In the genomic region with DNA sequence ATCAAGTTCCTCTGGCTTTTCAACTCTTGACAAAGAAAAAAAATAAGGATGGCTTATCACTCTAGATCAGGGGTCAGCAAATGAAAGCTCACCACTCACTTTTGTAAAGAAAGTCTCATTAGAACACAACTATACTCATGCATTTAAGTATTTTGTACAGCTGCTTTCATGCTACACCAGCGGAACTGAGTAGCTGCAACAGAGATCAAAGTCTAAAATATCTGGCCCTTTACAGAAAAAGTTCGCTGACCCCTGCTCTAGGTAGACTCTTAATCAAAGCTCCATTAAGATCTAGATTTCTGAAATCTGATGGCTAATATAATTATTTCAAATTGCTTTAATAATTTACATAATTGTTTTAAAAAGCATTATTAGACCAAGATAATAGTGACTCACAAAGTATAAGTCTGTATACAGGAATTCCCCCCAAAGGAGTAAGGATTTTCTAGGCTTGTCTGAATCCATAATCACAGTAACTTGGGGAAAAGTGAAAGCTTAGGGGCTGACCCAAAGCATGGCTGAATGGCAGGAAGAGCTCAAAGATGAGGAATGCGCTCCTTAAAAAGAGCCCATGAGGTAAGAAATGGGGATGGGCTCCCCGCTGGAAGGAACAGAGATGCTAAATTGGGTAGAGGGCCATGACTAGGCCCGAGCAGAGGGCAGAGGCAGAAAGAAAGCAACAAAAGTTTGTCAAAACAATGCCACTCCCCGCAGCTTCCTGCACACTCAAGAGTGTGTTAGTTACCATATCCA, we compare ENCODE assay signal across 13 cellular contexts.
DNase-seq lines count a peak whose midpoint lies in the region; ATAC-seq and TF ChIP-seq lines count a peak whose summit lies in the region.
"Had no signal": no experiment of that assay in that cellular context is flagged by ENCODE, and none has a peak within 500 bp of the region (broad histone marks: within the 10 kb centered on the region; RNA-seq: fewer than 3 reads in every experiment).

No MANE protein-coding gene starts in this region.

- H3K4me1 ChIP-seq in NT2/D1 (ENCODE audit: insufficient read depth, insufficient read length) (no peaks in the 10 kb centered on the region), adrenal gland (replicated peaks in 1 of 2) (no peaks in the 10 kb centered on the region)
- H3K4me1 ChIP-seq in effector memory CD4-positive, alpha-beta T cell (ENCODE audit: control insufficient read depth, insufficient read depth, low read length, poor library complexity, severe bottlenecking): peaks cover 63% of the 10 kb centered on the region

- no peak for TF ChIP-seq CTCF in adrenal gland (IDR thresholded peaks at IDR 0.05)

- peak overlapping the region; percentile 65 for H3K4me3 Mint-ChIP-seq in activated CD8-positive, alpha-beta memory T cell treated with anti-CD3 and anti-CD28 coated beads, Interleukin-2, amount 10 ng/mL, durations not matched to agents 7 days and 5 days
- H3K4me3 Mint-ChIP-seq in stimulated activated effector memory CD8-positive, alpha-beta T cell treated with anti-CD3 and anti-CD28 coated beads, Interleukin-12 subunit alpha, Interleukin-12 subunit beta, amount 100 ng/mL, for 72 hours: peak overlapping the region; percentile 68

- H3K27ac ChIP-seq in effector memory CD4-positive, alpha-beta T cell (ENCODE audit: insufficient read depth, low read length, poor library complexity, severe bottlenecking): peak overlapping the region; percentile 89
- H3K27ac ChIP-seq in adrenal gland: no peak overlapping the region

- no peak for ATAC-seq in activated CD8-positive, alpha-beta memory T cell treated with anti-CD3 and anti-CD28 coated beads, Interleukin-2, amount 10 ng/mL, durations not matched to agents 7 days and 5 days
- ATAC-seq in stimulated activated effector memory CD8-positive, alpha-beta T cell treated with anti-CD3 and anti-CD28 coated beads, Interleukin-12 subunit alpha, Interleukin-12 subunit beta, amount 100 ng/mL, for 72 hours: no peak

- no peak for DNase-seq in activated CD8-positive, alpha-beta memory T cell treated with anti-CD3 and anti-CD28 coated beads, Interleukin-2, amount 10 ng/mL, durations not matched to agents 7 days and 5 days
- DNase-seq in activated CD8-positive, alpha-beta memory T cell treated with anti-CD3 and anti-CD28 coated beads, Interleukin-2, amount 50 U/mL, for 4 hours: no peak
- DNase-seq in NT2/D1 (ENCODE audit: low read depth, low spot score) (peak; percentile 23), adrenal gland (no peak), GOT3 (lab: John Stamatoyannopoulos, UW) (no peak)
- DNase-seq in effector memory CD4-positive, alpha-beta T cell: no peak
- no peak for DNase-seq in stimulated activated effector memory CD8-positive, alpha-beta T cell treated with anti-CD3 and anti-CD28 coated beads, Interleukin-12 subunit alpha, Interleukin-12 subunit beta, amount 100 ng/mL, for 72 hours (ENCODE audit: low spot score in 2 of 2)
- DNase-seq in stimulated activated CD4-positive, alpha-beta T cell treated with anti-CD3 and anti-CD28 coated beads, Interleukin-15, amount 100 ng/mL, for 24 hours: no peak
- DNase-seq: ACHN, DMS79 treated with DMSO at 0.1 percent for 48 hours, NCI-H1694 treated with DMSO at 0.1 percent for 48 hours, NCI-H82 had no signal

- H3K27me3 ChIP-seq in NT2/D1 (ENCODE audit: insufficient read depth, insufficient read length): no peaks in the 10 kb centered on the region
- no peaks in the 10 kb centered on the region for H3K27me3 ChIP-seq in effector memory CD4-positive, alpha-beta T cell (replicated peaks; ENCODE audit: control insufficient read depth, insufficient read depth, low read length, poor library complexity, severe bottlenecking)
- H3K27me3 ChIP-seq in adrenal gland: no peaks in the 10 kb centered on the region

- no peak overlapping the region for H3K9ac ChIP-seq in NT2/D1 (ENCODE audit: insufficient read length, low read depth)

- 77 to 84% (median 83%) methylated on average over 6 of the region's 6 CpGs for WGBS in adrenal gland, 4 donors

- peaks cover 11% of the 10 kb centered on the region; the same call in 1 of the 2 replicates for H3K9me3 ChIP-seq in NT2/D1 (ENCODE audit: insufficient read depth, low read length)
- peaks cover 5% of the 10 kb centered on the region for H3K9me3 ChIP-seq in effector memory CD4-positive, alpha-beta T cell (ENCODE audit: control insufficient read depth, low read length)
- H3K9me3 ChIP-seq in adrenal gland (replicated peaks in 1 of 3): peaks cover 0 to 5% (median 0%) of the 10 kb centered on the region in 3 donors

- H3K36me3 ChIP-seq in NT2/D1 (ENCODE audit: insufficient read depth, insufficient read length, low read length): peaks cover 18% of the 10 kb centered on the region
- H3K36me3 ChIP-seq in effector memory CD4-positive, alpha-beta T cell (ENCODE audit: control insufficient read depth, insufficient read depth, low read length): no peaks in the 10 kb centered on the region
- no peaks in the 10 kb centered on the region for H3K36me3 ChIP-seq in adrenal gland (replicated peaks in 1 of 2)

- intact Hi-C loops in adrenal gland (cut with DNase I): no loop called here

- TF ChIP-seq POLR2A in adrenal gland (IDR thresholded peaks at IDR 0.05): no peak

- no peaks in the 10 kb centered on the region for H3K9me3 Mint-ChIP-seq in activated CD8-positive, alpha-beta memory T cell treated with anti-CD3 and anti-CD28 coated beads, Interleukin-2, amount 10 ng/mL, durations not matched to agents 7 days and 5 days (ENCODE audit: low read depth)
- no peaks in the 10 kb centered on the region for H3K9me3 Mint-ChIP-seq in stimulated activated effector memory CD8-positive, alpha-beta T cell treated with anti-CD3 and anti-CD28 coated beads, Interleukin-12 subunit alpha, Interleukin-12 subunit beta, amount 100 ng/mL, for 72 hours

- CTCF ChIA-PET in activated CD8-positive, alpha-beta memory T cell treated with anti-CD3 and anti-CD28 coated beads, Interleukin-2, amount 10 ng/mL, durations not matched to agents 7 days and 5 days (lab: Charles Lee): interaction anchor here (0.8 to 1.8 kb wide), 7 partner anchors 11 to 141 kb away, joined by 3 to 5 read pairs (median 3); no protein-coding TSS in a partner anchor

- H3K27ac Mint-ChIP-seq in activated CD8-positive, alpha-beta memory T cell treated with anti-CD3 and anti-CD28 coated beads, Interleukin-2, amount 10 ng/mL, durations not matched to agents 7 days and 5 days: peak overlapping the region; percentile 96
- H3K27ac Mint-ChIP-seq in stimulated activated effector memory CD8-positive, alpha-beta T cell treated with anti-CD3 and anti-CD28 coated beads, Interleukin-12 subunit alpha, Interleukin-12 subunit beta, amount 100 ng/mL, for 72 hours: peak overlapping the region; percentile 93

- peaks cover 96% of the 10 kb centered on the region for H3K4me1 Mint-ChIP-seq in activated CD8-positive, alpha-beta memory T cell treated with anti-CD3 and anti-CD28 coated beads, Interleukin-2, amount 10 ng/mL, durations not matched to agents 7 days and 5 days
- peaks cover 86% of the 10 kb centered on the region for H3K4me1 Mint-ChIP-seq in stimulated activated effector memory CD8-positive, alpha-beta T cell treated with anti-CD3 and anti-CD28 coated beads, Interleukin-12 subunit alpha, Interleukin-12 subunit beta, amount 100 ng/mL, for 72 hours

- H3K4me3 ChIP-seq in NT2/D1 (ENCODE audit: insufficient read length, low read depth) (no peak overlapping the region), adrenal gland (no peak overlapping the region)
- H3K4me3 ChIP-seq in effector memory CD4-positive, alpha-beta T cell (ENCODE audit: insufficient read depth, low read depth, low read length, poor library complexity, severe bottlenecking): no peak overlapping the region
- H3K4me3 ChIP-seq: smooth muscle cell had no signal

- H3K36me3 Mint-ChIP-seq in activated CD8-positive, alpha-beta memory T cell treated with anti-CD3 and anti-CD28 coated beads, Interleukin-2, amount 10 ng/mL, durations not matched to agents 7 days and 5 days: peaks cover 31% of the 10 kb centered on the region
- peaks cover 69% of the 10 kb centered on the region for H3K36me3 Mint-ChIP-seq in stimulated activated effector memory CD8-positive, alpha-beta T cell treated with anti-CD3 and anti-CD28 coated beads, Interleukin-12 subunit alpha, Interleukin-12 subunit beta, amount 100 ng/mL, for 72 hours

- H3K27me3 Mint-ChIP-seq in activated CD8-positive, alpha-beta memory T cell treated with anti-CD3 and anti-CD28 coated beads, Interleukin-2, amount 10 ng/mL, durations not matched to agents 7 days and 5 days: no peaks in the 10 kb centered on the region
